1 cellular context compared by ENCODE assay signal in genomic region chr16:27549607-27549856, GRCh38.
TF ChIP-seq lines count a peak whose summit lies in the region.

No MANE protein-coding gene starts in this region.

TF ChIP-seq in HepG2, 621 proteins besides CTCF, POLR2A, EP300 and RAD21 (continued from another document and continues in another):
- TF ChIP-seq HMGXB4 (CRISPR knock-in tag; IDR thresholded peaks at IDR 0.05; ENCODE audit: borderline replicate concordance in 1 of 2, low read depth in 1 of 2), result no peak; a peak in 1 of 4 replicates
- no peak for TF ChIP-seq ELF1 (CRISPR knock-in tag; IDR thresholded peaks at IDR 0.05)
- TF ChIP-seq ZNF260 (CRISPR knock-in tag; IDR thresholded peaks at IDR 0.05; ENCODE audit: borderline replicate concordance, low read depth), result no peak
- TF ChIP-seq MTF2 (CRISPR knock-in tag; IDR thresholded peaks at IDR 0.05; ENCODE audit: borderline replicate concordance), result peak; percentile 68; the same call in 1 of the 2 replicates
- TF ChIP-seq AGO1 (IDR thresholded peaks at IDR 0.05; ENCODE audit: low read depth, low read length, poor library complexity, severe bottlenecking), result no peak
- TF ChIP-seq MLXIP (CRISPR knock-in tag; IDR thresholded peaks at IDR 0.05; ENCODE audit: borderline replicate concordance), result no peak
- no peak for TF ChIP-seq ZNF570 (CRISPR knock-in tag; IDR thresholded peaks at IDR 0.05; ENCODE audit: borderline replicate concordance)
- peak; percentile 43; the same call in 1 of the 2 replicates for TF ChIP-seq KDM2A (CRISPR knock-in tag; IDR thresholded peaks at IDR 0.05; ENCODE audit: borderline replicate concordance, low read depth)
- TF ChIP-seq GTF2F1 (IDR thresholded peaks at IDR 0.05; ENCODE audit: low read length), result no peak
- TF ChIP-seq POGK (CRISPR knock-in tag; conservative IDR thresholded peaks at IDR 0.05), result 0 out of 2 replicates have a peak, but pooled peaks have one; percentile 10
- TF ChIP-seq DPF2 (CRISPR knock-in tag; IDR thresholded peaks at IDR 0.05; ENCODE audit: borderline replicate concordance, low read depth), result no peak
- peak; percentile 94; the same call in 1 of the 2 replicates for TF ChIP-seq ZFY (CRISPR knock-in tag; IDR thresholded peaks at IDR 0.05)
- no peak; the same call in 1 of the 2 replicates for TF ChIP-seq ZC3H13 (CRISPR knock-in tag; IDR thresholded peaks at IDR 0.05)
- TF ChIP-seq NCOA2 (CRISPR knock-in tag; IDR thresholded peaks at IDR 0.05), result 0 out of 2 replicates have a peak, but pooled peaks have one; percentile 28
- TF ChIP-seq ZNF724P (CRISPR knock-in tag; IDR thresholded peaks at IDR 0.05; ENCODE audit: borderline replicate concordance), result no peak
- no peak for TF ChIP-seq REXO4 (CRISPR knock-in tag; IDR thresholded peaks at IDR 0.05; ENCODE audit: borderline replicate concordance)
- TF ChIP-seq FOSL2 (CRISPR knock-in tag; IDR thresholded peaks at IDR 0.05), result no peak
- peak; percentile 78; the same call in 1 of the 2 replicates for TF ChIP-seq ZSCAN25 (CRISPR knock-in tag; IDR thresholded peaks at IDR 0.05)
- TF ChIP-seq PATZ1 (CRISPR knock-in tag; IDR thresholded peaks at IDR 0.05), result no peak
- no peak for TF ChIP-seq BRD4 (CRISPR knock-in tag; IDR thresholded peaks at IDR 0.05)
- TF ChIP-seq ATAD3A (CRISPR knock-in tag; IDR thresholded peaks at IDR 0.05), result 0 out of 2 replicates have a peak, but pooled peaks have one; percentile 66
- TF ChIP-seq PHF21A (CRISPR knock-in tag; IDR thresholded peaks at IDR 0.05), result no peak
- TF ChIP-seq NFATC3 (CRISPR knock-in tag; IDR thresholded peaks at IDR 0.05), result no peak; the same call in 1 of the 2 replicates
- TF ChIP-seq AGO2 (optimal IDR thresholded peaks at IDR 0.05; ENCODE audit: low read depth, low read length), result no peak
- TF ChIP-seq DZIP1 (CRISPR knock-in tag; IDR thresholded peaks at IDR 0.05), result no peak
- no peak for TF ChIP-seq PAXIP1 (CRISPR knock-in tag; conservative IDR thresholded peaks at IDR 0.05)
- TF ChIP-seq ZNF354B (CRISPR knock-in tag; IDR thresholded peaks at IDR 0.05), result no peak
- TF ChIP-seq MLLT10 (CRISPR knock-in tag; IDR thresholded peaks at IDR 0.05), result no peak
- TF ChIP-seq CENPBD1 (CRISPR knock-in tag; IDR thresholded peaks at IDR 0.05; ENCODE audit: borderline replicate concordance, low read depth), result no peak
- no peak for TF ChIP-seq SAFB2 (CRISPR knock-in tag; IDR thresholded peaks at IDR 0.05; ENCODE audit: borderline replicate concordance, low read depth)
- TF ChIP-seq JUNB (CRISPR knock-in tag; IDR thresholded peaks at IDR 0.05; ENCODE audit: borderline replicate concordance), result no peak
- TF ChIP-seq BRCA1 (CRISPR knock-in tag; IDR thresholded peaks at IDR 0.05), result peak; percentile 22; the same call in 1 of the 2 replicates
- no peak for TF ChIP-seq ZBTB20 (CRISPR knock-in tag; IDR thresholded peaks at IDR 0.05; ENCODE audit: borderline replicate concordance, low read depth)
- no peak for TF ChIP-seq ZNF710 (CRISPR knock-in tag; IDR thresholded peaks at IDR 0.05; ENCODE audit: borderline replicate concordance)
- TF ChIP-seq SETDB1 (CRISPR knock-in tag; IDR thresholded peaks at IDR 0.05; ENCODE audit: borderline replicate concordance), result no peak
- no peak for TF ChIP-seq THAP7 (CRISPR knock-in tag; IDR thresholded peaks at IDR 0.05)
- TF ChIP-seq HDAC1 (CRISPR knock-in tag; IDR thresholded peaks at IDR 0.05), result no peak; the same call in 1 of the 2 replicates
- no peak for TF ChIP-seq ZFP41 (CRISPR knock-in tag; IDR thresholded peaks at IDR 0.05; ENCODE audit: borderline replicate concordance)
- TF ChIP-seq HOXD1 (CRISPR knock-in tag; IDR thresholded peaks at IDR 0.05), result 0 out of 2 replicates have a peak, but pooled peaks have one; percentile 8
- no peak for TF ChIP-seq KDM5B (CRISPR knock-in tag; IDR thresholded peaks at IDR 0.05; ENCODE audit: borderline replicate concordance)
- TF ChIP-seq ONECUT2 (CRISPR knock-in tag; IDR thresholded peaks at IDR 0.05), result no peak
- TF ChIP-seq MTA3 (CRISPR knock-in tag; IDR thresholded peaks at IDR 0.05), result no peak
